In genomic region chr3:131812433-131812832, GRCh38 we compare ENCODE assay signal across 25 cellular contexts.
DNase-seq lines count a peak whose midpoint lies in the region; ATAC-seq and TF ChIP-seq lines count a peak whose summit lies in the region.
"Had no signal": no experiment of that assay in that cellular context is flagged by ENCODE, and none has a peak within 500 bp of the region (broad histone marks: within the 10 kb centered on the region; RNA-seq: fewer than 3 reads in every experiment).

No MANE protein-coding gene starts in this region.

- no peaks in the 10 kb centered on the region for H3K9me3 Mint-ChIP-seq in MCF 10A (ENCODE audit: unreplicated experiment)
- H3K9me3 Mint-ChIP-seq in activated naive CD8-positive, alpha-beta T cell treated with anti-CD3 and anti-CD28 coated beads, Interleukin-2, amount 50 U/mL, for 24 hours, result no peaks in the 10 kb centered on the region
- H3K9me3 Mint-ChIP-seq: activated T-cell treated with anti-CD3 and anti-CD28 coated beads, Interleukin-2, amount 50 U/mL, for 4 hours; nephron progenitor cell had no signal

- POLR2A ChIA-PET in MCF 10A (lab: Yijun Ruan, JAX) (no interaction called here), PC-9 (lab: Charles Lee; ENCODE audit: unreplicated experiment) (no interaction called here)

- H3K36me3 ChIP-seq in breast epithelium (no peaks in the 10 kb centered on the region), PC-9 (ENCODE audit: low read depth) (no peaks in the 10 kb centered on the region), testis (ENCODE audit: low read depth, missing control alignments) (no peaks in the 10 kb centered on the region)
- H3K36me3 ChIP-seq: BLaER1, heart right ventricle, pancreas, tibial nerve had no signal

- no peaks in the 10 kb centered on the region for H3K9me2 ChIP-seq in PC-9 (ENCODE audit: insufficient read depth)

- no peak for ATAC-seq in activated naive CD8-positive, alpha-beta T cell treated with anti-CD3 and anti-CD28 coated beads, Interleukin-2, amount 50 U/mL, for 24 hours
- ATAC-seq: activated T-cell treated with anti-CD3 and anti-CD28 coated beads, Interleukin-2, amount 50 U/mL, for 4 hours; body of pancreas; heart right ventricle; pancreas; Right ventricle myocardium inferior had no signal

- CTCF ChIA-PET in MCF 10A (lab: Yijun Ruan, JAX) (interaction anchor here (1.9 kb wide), 1 partner anchor 18 kb away, joined by 10 read pairs; no protein-coding TSS in a partner anchor), PC-9 (lab: Charles Lee) (no interaction called here)

- no peaks in the 10 kb centered on the region for H3K27me3 ChIP-seq in breast epithelium
- H3K27me3 ChIP-seq in PC-9 (ENCODE audit: insufficient read depth, low read depth), result no peaks in the 10 kb centered on the region
- H3K27me3 ChIP-seq in testis, result no peaks in the 10 kb centered on the region
- H3K27me3 ChIP-seq: BLaER1, body of pancreas, heart right ventricle, tibial nerve had no signal

- H3K79me2 ChIP-seq in PC-9 (ENCODE audit: low read depth), result no peaks in the 10 kb centered on the region

- no peak for TF ChIP-seq POLR2A in breast epithelium (IDR thresholded peaks at IDR 0.05)
- TF ChIP-seq POLR2A in testis (IDR thresholded peaks at IDR 0.05), result no peak

- H3K4me3 ChIP-seq in breast epithelium, result no peak overlapping the region
- no peak overlapping the region for H3K4me3 ChIP-seq in PC-9
- H3K4me3 ChIP-seq in testis, result no peak overlapping the region
- H3K4me3 ChIP-seq: BLaER1, body of pancreas, heart right ventricle, lung, pancreas, tibial nerve had no signal

- H2AFZ ChIP-seq in PC-9, result no peak overlapping the region

- H3K36me3 Mint-ChIP-seq in MCF 10A (ENCODE audit: insufficient read depth, unreplicated experiment), result no peaks in the 10 kb centered on the region
- no peaks in the 10 kb centered on the region for H3K36me3 Mint-ChIP-seq in activated naive CD8-positive, alpha-beta T cell treated with anti-CD3 and anti-CD28 coated beads, Interleukin-2, amount 50 U/mL, for 24 hours (ENCODE audit: low read depth)

- H3K27ac ChIP-seq in breast epithelium (no peak overlapping the region), PC-9 (no peak overlapping the region), epithelial cell of prostate (no peak overlapping the region), testis (no peak overlapping the region)
- H3K27ac ChIP-seq: BLaER1, body of pancreas, heart right ventricle, pancreas, tibial nerve, VCaP had no signal

- peaks cover 6% of the 10 kb centered on the region for H3K4me1 Mint-ChIP-seq in MCF 10A (ENCODE audit: insufficient read depth, unreplicated experiment)
- no peaks in the 10 kb centered on the region for H3K4me1 Mint-ChIP-seq in activated naive CD8-positive, alpha-beta T cell treated with anti-CD3 and anti-CD28 coated beads, Interleukin-2, amount 50 U/mL, for 24 hours
- H3K4me1 Mint-ChIP-seq: nephron progenitor cell had no signal

- intact Hi-C loops in MCF 10A (cut with micrococcal nuclease) (no loop called here), breast epithelium (cut with DNase I; ENCODE audit: low total_unique reads) (no loop called here), PC-9 (cut with micrococcal nuclease; ENCODE audit: unreplicated experiment) (loop anchor here (5.0 kb wide), 1 partner anchor 215 kb away; no protein-coding TSS in a partner anchor), testis (cut with DNase I; ENCODE audit: low total_unique reads) (no loop called here)

- BruUV-seq in MCF 10A (replicated peaks; lab: Mats Ljungman, UMichigan) (no TSS peak), PC-9 (replicated peaks; lab: Mats Ljungman, UMichigan) (no TSS peak)

- H3F3A ChIP-seq in PC-9 (ENCODE audit: insufficient read depth, low read depth), result no peaks in the 10 kb centered on the region

- H3K9me3 ChIP-seq in breast epithelium (no peaks in the 10 kb centered on the region), PC-9 (ENCODE audit: insufficient read depth, low read depth) (no peaks in the 10 kb centered on the region), testis (no peaks in the 10 kb centered on the region)
- H3K9me3 ChIP-seq: BLaER1, body of pancreas, heart right ventricle, pancreas, tibial nerve had no signal

- H4K20me1 ChIP-seq in PC-9 (ENCODE audit: insufficient read depth), result no peaks in the 10 kb centered on the region
- H4K20me1 ChIP-seq: BLaER1 had no signal

- no peak overlapping the region for H3K27ac Mint-ChIP-seq in MCF 10A (ENCODE audit: low read depth, unreplicated experiment)
- no peak overlapping the region for H3K27ac Mint-ChIP-seq in activated naive CD8-positive, alpha-beta T cell treated with anti-CD3 and anti-CD28 coated beads, Interleukin-2, amount 50 U/mL, for 24 hours

- peak overlapping the region; percentile 13; the same call in 1 of the 2 replicates for H3K4me2 ChIP-seq in PC-9
- H3K4me2 ChIP-seq: BLaER1 had no signal

- 74 to 83% methylated on average over 1 of the region's 1 CpG for WGBS in testis, 2 donors

- H3K4me1 ChIP-seq in breast epithelium, result no peaks in the 10 kb centered on the region
- peaks cover 11% of the 10 kb centered on the region for H3K4me1 ChIP-seq in PC-9 (replicated peaks; ENCODE audit: insufficient read depth)
- no peaks in the 10 kb centered on the region for H3K4me1 ChIP-seq in testis
- H3K4me1 ChIP-seq: BLaER1, body of pancreas, pancreas, tibial nerve had no signal

- H3K27me3 Mint-ChIP-seq in MCF 10A (ENCODE audit: insufficient read depth, unreplicated experiment), result peaks cover 54% of the 10 kb centered on the region
- H3K27me3 Mint-ChIP-seq in activated naive CD8-positive, alpha-beta T cell treated with anti-CD3 and anti-CD28 coated beads, Interleukin-2, amount 50 U/mL, for 24 hours, result peaks cover 6% of the 10 kb centered on the region

- H3K4me3 Mint-ChIP-seq in MCF 10A (ENCODE audit: unreplicated experiment), result no peak overlapping the region
- H3K4me3 Mint-ChIP-seq in activated naive CD8-positive, alpha-beta T cell treated with anti-CD3 and anti-CD28 coated beads, Interleukin-2, amount 50 U/mL, for 24 hours, result no peak overlapping the region
- H3K4me3 Mint-ChIP-seq: activated T-cell treated with anti-CD3 and anti-CD28 coated beads, Interleukin-2, amount 50 U/mL, for 4 hours; nephron progenitor cell had no signal

- DNase-seq in MCF 10A (ENCODE audit: unreplicated experiment) (peak; percentile 31), breast epithelium (ENCODE audit: low spot score in 2 of 2) (no peak), PC-9 (peak in 1 of 2 experiments; percentile 66), epithelial cell of prostate (ENCODE audit: low read depth, low spot score) (peak; percentile 14), hypothalamus (lab: John Stamatoyannopoulos, UW) (no peak), NCI-H2029 treated with DMSO at 0.1 percent for 48 hours (lab: John Stamatoyannopoulos, UW) (no peak), testis (no peak)
- DNase-seq in activated naive CD8-positive, alpha-beta T cell treated with anti-CD3 and anti-CD28 coated beads, Interleukin-2, amount 50 U/mL, for 24 hours, result no peak
- DNase-seq: activated CD4-positive, alpha-beta T cell treated with anti-CD3 and anti-CD28 coated beads, Interleukin-2, amount 50 U/mL, for 1 hour; activated gamma-delta T cell treated with Interleukin-2 at 50 U/mL for 16 hours; activated T-cell treated with anti-CD3 and anti-CD28 coated beads, Interleukin-2, amount 50 U/mL, for 4 hours; body of pancreas; DMS53; GF-D8; heart right ventricle; NCI-H187; NCI-H2227 treated with DMSO at 0.1 percent for 48 hours; NCI-H774; nephron progenitor cell; pancreas had no signal

- TF ChIP-seq CTCF in MCF 10A (IDR thresholded peaks at IDR 0.05; ENCODE audit: unreplicated experiment) (no peak), breast epithelium (IDR thresholded peaks at IDR 0.05) (no peak), PC-9 (conservative IDR thresholded peaks at IDR 0.05) (no peak), testis (IDR thresholded peaks at IDR 0.05) (no peak)

Comparison
In these comparisons a context has a peak if more than half of its experiments do, and no peak if none do; other contexts are left out.
1. DNase-seq: peak in MCF 10A (single experiment) and epithelial cell of prostate (single experiment); none in breast epithelium (0 of 2), hypothalamus (0 of 51), NCI-H2029 treated with DMSO at 0.1 percent for 48 hours (single experiment), activated naive CD8-positive, alpha-beta T cell treated with anti-CD3 and anti-CD28 coated beads, Interleukin-2, amount 50 U/mL, for 24 hours (single experiment) and testis (single experiment).